8 cellular contexts compared by ENCODE assay signal in genomic region chr14:76456200-76456599, GRCh38.
DNase-seq lines count a peak whose midpoint lies in the region; ATAC-seq and TF ChIP-seq lines count a peak whose summit lies in the region.

No MANE protein-coding gene starts in this region.

- peaks cover 16% of the 10 kb centered on the region for H3K27me3 Mint-ChIP-seq in CD8-positive, alpha-beta T cell (ENCODE audit: low read depth)
- peaks cover 2% of the 10 kb centered on the region for H3K27me3 Mint-ChIP-seq in mesothelial cell of epicardium (ENCODE audit: low read depth)
- peaks cover 11% of the 10 kb centered on the region for H3K27me3 Mint-ChIP-seq in activated T-helper 1 cell treated with anti-CD3 and anti-CD28 coated beads, Interleukin-12 subunit alpha, Interleukin-12 subunit beta, Interleukin-2, Interleukin-4 antibody, amounts not matched to agents 30 ng/mL and 10 ng/mL and 1 ng/mL, durations not matched to agents 14 hours and 24 hours and 36 hours (ENCODE audit: insufficient read depth)

- H3K36me3 ChIP-seq in CD8-positive, alpha-beta T cell (ENCODE audit: insufficient read depth, low read length): no peaks in the 10 kb centered on the region
- no peaks in the 10 kb centered on the region for H3K36me3 ChIP-seq in mammary epithelial cell (ENCODE audit: insufficient read depth, low read length)

- H3K79me2 ChIP-seq in mammary epithelial cell (ENCODE audit: insufficient read depth, low read length): no peaks in the 10 kb centered on the region

- H3K4me1 ChIP-seq in CD8-positive, alpha-beta T cell (ENCODE audit: insufficient read depth, low read length): no peaks in the 10 kb centered on the region
- no peaks in the 10 kb centered on the region for H3K4me1 ChIP-seq in mammary epithelial cell (ENCODE audit: insufficient read depth, low read length)

- H4K20me1 ChIP-seq in mammary epithelial cell (ENCODE audit: insufficient read depth, low read length): no peaks in the 10 kb centered on the region

- no peaks in the 10 kb centered on the region for H3K36me3 Mint-ChIP-seq in CD8-positive, alpha-beta T cell
- no peaks in the 10 kb centered on the region for H3K36me3 Mint-ChIP-seq in mesothelial cell of epicardium
- no peaks in the 10 kb centered on the region for H3K36me3 Mint-ChIP-seq in activated T-helper 1 cell treated with anti-CD3 and anti-CD28 coated beads, Interleukin-12 subunit alpha, Interleukin-12 subunit beta, Interleukin-2, Interleukin-4 antibody, amounts not matched to agents 30 ng/mL and 10 ng/mL and 1 ng/mL, durations not matched to agents 14 hours and 24 hours and 36 hours (ENCODE audit: low read depth)

- TF ChIP-seq CTCF in CD8-positive, alpha-beta T cell (IDR thresholded peaks at IDR 0.05): peak; percentile 31
- TF ChIP-seq CTCF in GM13977 (IDR thresholded peaks at IDR 0.05; ENCODE audit: extremely low read depth, insufficient read depth, missing control alignments) (peak; percentile 55), mammary epithelial cell (conservative IDR thresholded peaks at IDR 0.05 in 1 of 2, IDR thresholded peaks at IDR 0.05 in 1 of 2; ENCODE audit: extremely low read depth in 1 of 2, insufficient read depth in 1 of 2, low read depth in 1 of 2, low read length in 2 of 2) (peak; percentile 55 to 61), mesothelial cell of epicardium (IDR thresholded peaks at IDR 0.05; ENCODE audit: unreplicated experiment) (peak; percentile 44)

- intact Hi-C loops in CD8-positive, alpha-beta T cell (cut with DNase I, micrococcal nuclease): no loop called here
- intact Hi-C loops in mammary epithelial cell (cut with micrococcal nuclease): loop anchor here (1.0 kb wide), 2 partner anchors 90 to 189 kb away; no protein-coding TSS in a partner anchor
- intact Hi-C loops in activated T-helper 1 cell treated with anti-CD3 and anti-CD28 coated beads, Interleukin-12 subunit alpha, Interleukin-12 subunit beta, Interleukin-2, Interleukin-4 antibody, amounts not matched to agents 30 ng/mL and 10 ng/mL and 1 ng/mL, durations not matched to agents 14 hours and 24 hours and 36 hours (cut with micrococcal nuclease): loop anchor here (5.0 kb wide), 1 partner anchor 379 kb away; no protein-coding TSS in a partner anchor

- H3K27me3 ChIP-seq in CD8-positive, alpha-beta T cell (ENCODE audit: insufficient read depth, low read length): no peaks in the 10 kb centered on the region
- no peaks in the 10 kb centered on the region for H3K27me3 ChIP-seq in mammary epithelial cell (ENCODE audit: insufficient read depth, low read length)

- no peaks in the 10 kb centered on the region for H3K4me1 Mint-ChIP-seq in CD8-positive, alpha-beta T cell (ENCODE audit: low read depth)
- peaks cover 4% of the 10 kb centered on the region for H3K4me1 Mint-ChIP-seq in mesothelial cell of epicardium
- no peaks in the 10 kb centered on the region for H3K4me1 Mint-ChIP-seq in activated T-helper 1 cell treated with anti-CD3 and anti-CD28 coated beads, Interleukin-12 subunit alpha, Interleukin-12 subunit beta, Interleukin-2, Interleukin-4 antibody, amounts not matched to agents 30 ng/mL and 10 ng/mL and 1 ng/mL, durations not matched to agents 14 hours and 24 hours and 36 hours (ENCODE audit: low read depth)

- H3K9me3 Mint-ChIP-seq in CD8-positive, alpha-beta T cell: no peaks in the 10 kb centered on the region
- no peaks in the 10 kb centered on the region for H3K9me3 Mint-ChIP-seq in mesothelial cell of epicardium
- no peaks in the 10 kb centered on the region for H3K9me3 Mint-ChIP-seq in activated T-helper 1 cell treated with anti-CD3 and anti-CD28 coated beads, Interleukin-12 subunit alpha, Interleukin-12 subunit beta, Interleukin-2, Interleukin-4 antibody, amounts not matched to agents 30 ng/mL and 10 ng/mL and 1 ng/mL, durations not matched to agents 14 hours and 24 hours and 36 hours

- H3K27ac Mint-ChIP-seq in CD8-positive, alpha-beta T cell: no peak overlapping the region
- no peak overlapping the region for H3K27ac Mint-ChIP-seq in mesothelial cell of epicardium
- H3K27ac Mint-ChIP-seq in activated T-helper 1 cell treated with anti-CD3 and anti-CD28 coated beads, Interleukin-12 subunit alpha, Interleukin-12 subunit beta, Interleukin-2, Interleukin-4 antibody, amounts not matched to agents 30 ng/mL and 10 ng/mL and 1 ng/mL, durations not matched to agents 14 hours and 24 hours and 36 hours: no peak overlapping the region

- no peak overlapping the region for H3K4me3 Mint-ChIP-seq in CD8-positive, alpha-beta T cell
- H3K4me3 Mint-ChIP-seq in mesothelial cell of epicardium: no peak overlapping the region
- H3K4me3 Mint-ChIP-seq in activated T-helper 1 cell treated with anti-CD3 and anti-CD28 coated beads, Interleukin-12 subunit alpha, Interleukin-12 subunit beta, Interleukin-2, Interleukin-4 antibody, amounts not matched to agents 30 ng/mL and 10 ng/mL and 1 ng/mL, durations not matched to agents 14 hours and 24 hours and 36 hours: no peak overlapping the region

- WGBS in mammary epithelial cell (ENCODE audit: low coverage, missing lambda C conversion rate): 97% methylated on average over 2 of the region's 2 CpGs

- dilution Hi-C loops in mammary epithelial cell (cut with HindIII; ENCODE audit: low sequenced_read_pairs): no loop called here

- H3K9me3 ChIP-seq in CD8-positive, alpha-beta T cell (ENCODE audit: low read length): no peaks in the 10 kb centered on the region
- H3K9me3 ChIP-seq in mammary epithelial cell (replicated peaks; ENCODE audit: insufficient read depth, low read length): no peaks in the 10 kb centered on the region

- no peak for ATAC-seq in CD8-positive, alpha-beta T cell
- ATAC-seq in HG03460 (IDR thresholded peaks at IDR 0.05; ENCODE audit: unreplicated experiment): no peak
- no peak for ATAC-seq in GM19324 (IDR thresholded peaks at IDR 0.05; ENCODE audit: low FRiP score, unreplicated experiment)

- in situ Hi-C loops in GM13977 (cut with MboI; ENCODE audit: low pct_unique_long_range_greater_than_20kb, low sequenced_read_pairs, unreplicated experiment) (no loop called here), mammary epithelial cell (cut with MboI; ENCODE audit: low sequenced_read_pairs in 2 of 2) (loop anchor here in 1 of 2 donors (25.0 kb wide), 1 partner anchor 181 kb away; no protein-coding TSS in a partner anchor)

- H3K4me2 ChIP-seq in mammary epithelial cell (ENCODE audit: insufficient read depth, low read depth, low read length): no peak overlapping the region

- CTCF ChIA-PET in CD8-positive, alpha-beta T cell (lab: Charles Lee): interaction anchor here (0.7 kb wide), 1 partner anchor 27 kb away, joined by 3 read pairs; no protein-coding TSS in a partner anchor
- CTCF ChIA-PET in mammary epithelial cell (lab: Charles Lee; ENCODE audit: low non-redundant PET): no interaction called here

- H2AFZ ChIP-seq in mammary epithelial cell (ENCODE audit: low read depth, low read length): no peak overlapping the region

- H3K4me3 ChIP-seq in CD8-positive, alpha-beta T cell (ENCODE audit: low read depth, low read length): no peak overlapping the region
- H3K4me3 ChIP-seq in mammary epithelial cell (replicated peaks in 1 of 3; ENCODE audit: insufficient read depth in 1 of 3, low read depth in 2 of 3, low read length in 3 of 3): no peak overlapping the region

- no peak overlapping the region for H3K27ac ChIP-seq in CD8-positive, alpha-beta T cell (ENCODE audit: low read depth, low read length)
- no peak overlapping the region for H3K27ac ChIP-seq in mammary epithelial cell (ENCODE audit: insufficient read depth, low read depth, low read length)

- peak in 2 of 7 experiments; percentile 9 to 18 for DNase-seq in CD8-positive, alpha-beta T cell
- DNase-seq in GM13977 (ENCODE audit: low spot score) (peak; percentile 72), NCI-H69 (lab: John Stamatoyannopoulos, UW) (peak; percentile 84), mammary epithelial cell (peak; percentile 24), mesothelial cell of epicardium (ENCODE audit: low spot score in 2 of 2, unreplicated experiment in 2 of 2) (no peak)
- DNase-seq in activated T-helper 1 cell treated with anti-CD3 and anti-CD28 coated beads, Interleukin-12 subunit alpha, Interleukin-12 subunit beta, Interleukin-2, Interleukin-4 antibody, amounts not matched to agents 30 ng/mL and 10 ng/mL and 1 ng/mL, durations not matched to agents 14 hours and 24 hours and 36 hours (ENCODE audit: low spot score): no peak

- H3K9ac ChIP-seq in mammary epithelial cell (ENCODE audit: insufficient read depth, low read length): no peak overlapping the region

- POLR2A ChIA-PET in CD8-positive, alpha-beta T cell (lab: Charles Lee): no interaction called here

- no TSS peak for BruUV-seq in mammary epithelial cell (replicated peaks; lab: Mats Ljungman, UMichigan)

Comparison
In these comparisons a context has a peak if more than half of its experiments do, and no peak if none do; other contexts are left out.
1. DNase-seq: peak in GM13977 (single experiment), NCI-H69 (single experiment) and mammary epithelial cell (single experiment); none in mesothelial cell of epicardium (0 of 2) and activated T-helper 1 cell treated with anti-CD3 and anti-CD28 coated beads, Interleukin-12 subunit alpha, Interleukin-12 subunit beta, Interleukin-2, Interleukin-4 antibody, amounts not matched to agents 30 ng/mL and 10 ng/mL and 1 ng/mL, durations not matched to agents 14 hours and 24 hours and 36 hours (single experiment).
2. intact Hi-C loops: an anchor here in mammary epithelial cell (1.0 kb wide) and activated T-helper 1 cell treated with anti-CD3 and anti-CD28 coated beads, Interleukin-12 subunit alpha, Interleukin-12 subunit beta, Interleukin-2, Interleukin-4 antibody, amounts not matched to agents 30 ng/mL and 10 ng/mL and 1 ng/mL, durations not matched to agents 14 hours and 24 hours and 36 hours (5.0 kb wide); none called in CD8-positive, alpha-beta T cell.
3. Peak in every context shown above with its lines, with median percentiles within 50 percentile points of each other: CTCF ChIP-seq.